In genomic region chr4:1792832-1793495, GRCh38 we compare ENCODE assay signal across 8 cellular contexts. TPM values are rescaled to one million over a fixed set of nuclear protein-coding genes. Genes with fewer than 3 reads are reported as not detected.
DNase-seq lines count a peak whose midpoint lies in the region; ATAC-seq and TF ChIP-seq lines count a peak whose summit lies in the region.

Gene FGFR3, plus strand, starts transcription at chr4:1793293. Its CDS starts 642 bp downstream, at chr4:1793935.

- H3K9ac ChIP-seq in liver (ENCODE audit: low read depth in 1 of 2, low read length in 2 of 2): peak within 1 kb of the TSS in 1 of 2 donors; percentile 6

- peak within 1 kb of the TSS; percentile 57 for H3K4me3 Mint-ChIP-seq in central memory CD8-positive, alpha-beta T cell

- no peak within 1 kb of the TSS for H3K27ac Mint-ChIP-seq in central memory CD8-positive, alpha-beta T cell (ENCODE audit: low read depth)

- H3K4me1 Mint-ChIP-seq in central memory CD8-positive, alpha-beta T cell: no peaks in the 10 kb centered on the region

- H3K4me1 ChIP-seq in liver (ENCODE audit: control insufficient read depth in 4 of 4, insufficient read depth in 4 of 4, low read length in 3 of 4): peaks cover 17 to 37% (median 26%) of the 10 kb centered on the region in 4 donors

- 3% methylated on average over 95 of the region's 95 CpGs for WGBS in liver

- no peaks in the 10 kb centered on the region for H3K36me3 ChIP-seq in liver (ENCODE audit: control insufficient read depth in 4 of 4, insufficient read depth in 3 of 4, low read depth in 1 of 4, low read length in 3 of 4)

- H3K9me3 Mint-ChIP-seq in central memory CD8-positive, alpha-beta T cell: no peaks in the 10 kb centered on the region

- H3K4me3 ChIP-seq in GM12865 (ENCODE audit: low read depth, low read length) (no peak within 1 kb of the TSS), liver (ENCODE audit: low read depth in 1 of 3, low read length in 3 of 3) (peak within 1 kb of the TSS; percentile 53 to 94 (median 87))

- peak within 1 kb of the TSS; percentile 73 to 90 for H3K27ac ChIP-seq in liver (ENCODE audit: low read depth in 1 of 2, low read length in 2 of 2)

- no peaks in the 10 kb centered on the region for H3K27me3 ChIP-seq in liver (ENCODE audit: control insufficient read depth in 4 of 4, insufficient read depth in 4 of 4, low read length in 3 of 4)

- TF ChIP-seq RAD21 in liver (IDR thresholded peaks at IDR 0.05): no peak

- no peak for TF ChIP-seq CTCF in GM12865 (IDR thresholded peaks at IDR 0.05; ENCODE audit: insufficient read depth, low read depth, low read length, missing control alignments)
- no peak for TF ChIP-seq CTCF in liver (IDR thresholded peaks at IDR 0.05; ENCODE audit: low read depth, low read length, missing input control)

- peak; percentile 22 for DNase-seq in GM12865 (ENCODE audit: low read depth)
- DNase-seq in T-helper 22 cell (ENCODE audit: low read depth): peak; percentile 12
- no peak for DNase-seq in central memory CD8-positive, alpha-beta T cell (ENCODE audit: low spot score in 2 of 2)
- peak; percentile 58 for DNase-seq in stimulated activated CD8-positive, alpha-beta memory T cell treated with anti-CD3 and anti-CD28 coated beads, Interleukin-4, amount 100 ng/mL, for 48 hours
- no peak for DNase-seq in amniotic stem cell (lab: John Stamatoyannopoulos, UW)

- H3K36me3 Mint-ChIP-seq in central memory CD8-positive, alpha-beta T cell (ENCODE audit: insufficient read depth): no peaks in the 10 kb centered on the region

- H3K9me3 ChIP-seq in liver (ENCODE audit: control insufficient read depth in 4 of 4, low read length in 3 of 4): no peaks in the 10 kb centered on the region

- peak; percentile 45 for ATAC-seq in HG03280 (IDR thresholded peaks at IDR 0.05; ENCODE audit: unreplicated experiment)
- ATAC-seq in central memory CD8-positive, alpha-beta T cell (replicated peaks; ENCODE audit: extremely low read depth, poor library complexity, severe bottlenecking): peak; percentile 42
- ATAC-seq in HG02938 (IDR thresholded peaks at IDR 0.05; ENCODE audit: unreplicated experiment): no peak

- H3K27me3 Mint-ChIP-seq in central memory CD8-positive, alpha-beta T cell: peaks cover 34% of the 10 kb centered on the region

TF ChIP-seq in liver, 16 proteins besides CTCF, POLR2A, EP300 and RAD21:
- TF ChIP-seq, protein P1, sequence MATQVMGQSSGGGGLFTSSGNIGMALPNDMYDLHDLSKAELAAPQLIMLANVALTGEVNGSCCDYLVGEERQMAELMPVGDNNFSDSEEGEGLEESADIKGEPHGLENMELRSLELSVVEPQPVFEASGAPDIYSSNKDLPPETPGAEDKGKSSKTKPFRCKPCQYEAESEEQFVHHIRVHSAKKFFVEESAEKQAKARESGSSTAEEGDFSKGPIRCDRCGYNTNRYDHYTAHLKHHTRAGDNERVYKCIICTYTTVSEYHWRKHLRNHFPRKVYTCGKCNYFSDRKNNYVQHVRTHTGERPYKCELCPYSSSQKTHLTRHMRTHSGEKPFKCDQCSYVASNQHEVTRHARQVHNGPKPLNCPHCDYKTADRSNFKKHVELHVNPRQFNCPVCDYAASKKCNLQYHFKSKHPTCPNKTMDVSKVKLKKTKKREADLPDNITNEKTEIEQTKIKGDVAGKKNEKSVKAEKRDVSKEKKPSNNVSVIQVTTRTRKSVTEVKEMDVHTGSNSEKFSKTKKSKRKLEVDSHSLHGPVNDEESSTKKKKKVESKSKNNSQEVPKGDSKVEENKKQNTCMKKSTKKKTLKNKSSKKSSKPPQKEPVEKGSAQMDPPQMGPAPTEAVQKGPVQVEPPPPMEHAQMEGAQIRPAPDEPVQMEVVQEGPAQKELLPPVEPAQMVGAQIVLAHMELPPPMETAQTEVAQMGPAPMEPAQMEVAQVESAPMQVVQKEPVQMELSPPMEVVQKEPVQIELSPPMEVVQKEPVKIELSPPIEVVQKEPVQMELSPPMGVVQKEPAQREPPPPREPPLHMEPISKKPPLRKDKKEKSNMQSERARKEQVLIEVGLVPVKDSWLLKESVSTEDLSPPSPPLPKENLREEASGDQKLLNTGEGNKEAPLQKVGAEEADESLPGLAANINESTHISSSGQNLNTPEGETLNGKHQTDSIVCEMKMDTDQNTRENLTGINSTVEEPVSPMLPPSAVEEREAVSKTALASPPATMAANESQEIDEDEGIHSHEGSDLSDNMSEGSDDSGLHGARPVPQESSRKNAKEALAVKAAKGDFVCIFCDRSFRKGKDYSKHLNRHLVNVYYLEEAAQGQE (IDR thresholded peaks at IDR 0.05): no peak
- no peak for TF ChIP-seq RXRA (IDR thresholded peaks at IDR 0.05)
- no peak for TF ChIP-seq JUND (IDR thresholded peaks at IDR 0.05)
- TF ChIP-seq SP1 (IDR thresholded peaks at IDR 0.05): no peak
- no peak for TF ChIP-seq HNF4G (IDR thresholded peaks at IDR 0.05)
- no peak for TF ChIP-seq FOXA1 (IDR thresholded peaks at IDR 0.05)
- no peak for TF ChIP-seq MAX (IDR thresholded peaks at IDR 0.05)
- TF ChIP-seq EGR1 (IDR thresholded peaks at IDR 0.05; ENCODE audit: low read depth in 2 of 2): no peak
- no peak for TF ChIP-seq FOXA2 (IDR thresholded peaks at IDR 0.05)
- TF ChIP-seq TAF1 (conservative IDR thresholded peaks at IDR 0.05): no peak
- TF ChIP-seq HNF4A (conservative IDR thresholded peaks at IDR 0.05): no peak
- TF ChIP-seq ATF3 (IDR thresholded peaks at IDR 0.05): no peak
- no peak for TF ChIP-seq ZBTB33 (IDR thresholded peaks at IDR 0.05)
- TF ChIP-seq NR2F2 (IDR thresholded peaks at IDR 0.05): no peak
- no peak for TF ChIP-seq YY1 (IDR thresholded peaks at IDR 0.05)
- no peak for TF ChIP-seq GABPA (IDR thresholded peaks at IDR 0.05 in 1 of 2, conservative IDR thresholded peaks at IDR 0.05 in 1 of 2)

RNA-seq across cellular contexts. Expression of gene FGFR3, which starts in this region (rescaled TPM):
- 10 to 100 TPM; 39.1 to 40.0 TPM for total RNA-seq in liver
- polyA plus RNA-seq in liver: 10 to 100 TPM in 1 of 2 donors, 1 to 10 TPM in 1; 5.6 to 19.1 TPM

Comparison
In these comparisons a context has a peak if more than half of its experiments do, and no peak if none do; other contexts are left out.
1. DNase-seq: peak in GM12865 (single experiment), T-helper 22 cell (single experiment) and stimulated activated CD8-positive, alpha-beta memory T cell treated with anti-CD3 and anti-CD28 coated beads, Interleukin-4, amount 100 ng/mL, for 48 hours (single experiment); none in central memory CD8-positive, alpha-beta T cell (0 of 2) and amniotic stem cell (single experiment).